8 cellular contexts compared by ENCODE assay signal in genomic region chr16:391885-392335, GRCh38. TPM values are rescaled to one million over a fixed set of nuclear protein-coding genes. Genes with fewer than 3 reads are reported as not detected.
A peak's percentile ranks its signal among the peaks of the same experiment; 100 is the strongest.
DNase-seq lines count a peak whose midpoint lies in the region; ATAC-seq and TF ChIP-seq lines count a peak whose summit lies in the region.

No MANE protein-coding gene starts in this region.

- DNase-seq in AG20443 (ENCODE audit: low spot score) (peak; percentile 71), HAP-1 (ENCODE audit: low spot score in 2 of 2) (peak; percentile 29 to 83), PC-3 (peak; percentile 63), fibroblast of mammary gland (ENCODE audit: low read depth) (peak; percentile 92), trophoblast cell (peak; percentile 92 to 96), uterus (peak in 1 of 2 donors; percentile 58)
- DNase-seq in activated T-cell treated with anti-CD3 and anti-CD28 coated beads, Interleukin-2, amount 50 U/mL, for 1 hour = peak; percentile 85

- H2AK5ac ChIP-seq in trophoblast cell (ENCODE audit: low read length) = no peak overlapping the region

- no peak overlapping the region for H4K8ac ChIP-seq in trophoblast cell (ENCODE audit: low read depth, low read length)

- H3K9me2 ChIP-seq in PC-3 (replicated peaks; ENCODE audit: low read length) = no peaks in the 10 kb centered on the region

- H2BK120ac ChIP-seq in trophoblast cell (ENCODE audit: insufficient read depth, low read length, poor library complexity) = no peak overlapping the region

- no peak overlapping the region for H2BK5ac ChIP-seq in trophoblast cell (ENCODE audit: low read depth, low read length, poor library complexity)

- H2AFZ ChIP-seq in PC-3 (ENCODE audit: low read length) (no peak overlapping the region), trophoblast cell (ENCODE audit: insufficient read depth, low read length, poor library complexity) (no peak overlapping the region)

- H3K9ac ChIP-seq in PC-3 (ENCODE audit: low read length) (no peak overlapping the region), trophoblast cell (ENCODE audit: low read length) (no peak overlapping the region)

- in situ Hi-C loops in HAP-1 (cut with MboI; ENCODE audit: low sequenced_read_pairs) = no loop called here

- H3K4me2 ChIP-seq in PC-3 (ENCODE audit: low read length) (no peak overlapping the region), trophoblast cell (ENCODE audit: low read length) (no peak overlapping the region)

- H3K4me3 ChIP-seq in HAP-1 (no peak overlapping the region), PC-3 (ENCODE audit: low read length) (no peak overlapping the region), fibroblast of mammary gland (ENCODE audit: control insufficient read depth, low read depth, low read length) (no peak overlapping the region), trophoblast cell (ENCODE audit: low read depth, low read length) (no peak overlapping the region), uterus (no peak overlapping the region)

- H3K4me1 ChIP-seq in HAP-1 (peaks cover 15% of the 10 kb centered on the region), PC-3 (ENCODE audit: insufficient read depth, low read length) (no peaks in the 10 kb centered on the region; the same call in 1 of the 2 replicates), trophoblast cell (ENCODE audit: control insufficient read depth in 1 of 2, insufficient read depth in 2 of 2, low read length in 2 of 2) (peaks cover 2 to 3% of the 10 kb centered on the region in 2 experiments), uterus (no peaks in the 10 kb centered on the region)

- H3K23ac ChIP-seq in trophoblast cell (ENCODE audit: low read length) = no peak overlapping the region

- H4K20me1 ChIP-seq in PC-3 (ENCODE audit: low read length) = no peaks in the 10 kb centered on the region

- no peak overlapping the region for H4K12ac ChIP-seq in trophoblast cell (ENCODE audit: low read depth, low read length)

- intact Hi-C loops in PC-3 (cut with micrococcal nuclease) (no loop called here), uterus (cut with DNase I; ENCODE audit: low total_unique reads) (no loop called here)

- H3K14ac ChIP-seq in trophoblast cell (ENCODE audit: low read length) = no peak overlapping the region

- no peak overlapping the region for H4K91ac ChIP-seq in trophoblast cell (ENCODE audit: low read depth, low read length)

- no peak for TF ChIP-seq POLR2A in uterus (IDR thresholded peaks at IDR 0.05)

- H3K27ac ChIP-seq in PC-3 (ENCODE audit: low read length) (no peak overlapping the region), trophoblast cell (ENCODE audit: low read depth, low read length) (no peak overlapping the region), uterus (no peak overlapping the region)

- BruUV-seq in PC-3 (replicated peaks; lab: Mats Ljungman, UMichigan) = no TSS peak

- no peak overlapping the region for H3K4ac ChIP-seq in trophoblast cell (ENCODE audit: low read depth, low read length)

- H3K27me3 ChIP-seq in HAP-1 (ENCODE audit: low read depth) (no peaks in the 10 kb centered on the region), PC-3 (ENCODE audit: low read length) (no peaks in the 10 kb centered on the region), trophoblast cell (ENCODE audit: insufficient read depth, low read length) (no peaks in the 10 kb centered on the region), uterus (no peaks in the 10 kb centered on the region)

- ATAC-seq in PC-3 (peak; percentile 46), HG03095 (IDR thresholded peaks at IDR 0.05; ENCODE audit: unreplicated experiment) (no peak)

- H3F3A ChIP-seq in PC-3 (ENCODE audit: low read length, unreplicated experiment) = no peaks in the 10 kb centered on the region

- H3K9me3 ChIP-seq in HAP-1 (peaks cover 4% of the 10 kb centered on the region; the same call in 1 of the 2 replicates), PC-3 (ENCODE audit: low read length) (no peaks in the 10 kb centered on the region), trophoblast cell (ENCODE audit: insufficient read depth, low read depth, low read length) (peaks cover 10% of the 10 kb centered on the region), uterus (no peaks in the 10 kb centered on the region)

- H3K79me2 ChIP-seq in PC-3 (ENCODE audit: low read length) (no peaks in the 10 kb centered on the region), trophoblast cell (ENCODE audit: control insufficient read depth, insufficient read depth, low read length, poor library complexity) (no peaks in the 10 kb centered on the region)

- CTCF ChIA-PET in PC-3 (lab: Charles Lee) = interaction anchor here (0.6 kb wide), 1 partner anchor 9 kb away, joined by 4 read pairs; no protein-coding TSS in a partner anchor

- no peaks in the 10 kb centered on the region for H3K36me3 ChIP-seq in HAP-1 (replicated peaks)
- H3K36me3 ChIP-seq in PC-3 (ENCODE audit: low read depth, low read length) = no peaks in the 10 kb centered on the region
- no peaks in the 10 kb centered on the region for H3K36me3 ChIP-seq in trophoblast cell (ENCODE audit: control insufficient read depth in 1 of 2, insufficient read depth in 2 of 2, low read length in 2 of 2)
- no peaks in the 10 kb centered on the region for H3K36me3 ChIP-seq in uterus

- H3K18ac ChIP-seq in trophoblast cell (ENCODE audit: low read length) = no peak overlapping the region

- H3K79me1 ChIP-seq in trophoblast cell (ENCODE audit: low read length) = no peaks in the 10 kb centered on the region

- peak; percentile 78 for TF ChIP-seq CTCF in PC-3 (conservative IDR thresholded peaks at IDR 0.05; ENCODE audit: low read depth, low read length)
- TF ChIP-seq CTCF in fibroblast of mammary gland (conservative IDR thresholded peaks at IDR 0.05; ENCODE audit: control insufficient read depth, insufficient read depth, low read depth, low read length) = peak; percentile 94
- TF ChIP-seq CTCF in uterus (IDR thresholded peaks at IDR 0.05) = peak; percentile 16 to 59 (median 52)

- POLR2A ChIA-PET in PC-3 (lab: Charles Lee; ENCODE audit: unreplicated experiment) = no interaction called here

- no peak overlapping the region for H2BK12ac ChIP-seq in trophoblast cell (ENCODE audit: low read length)

- WGBS in trophoblast cell (ENCODE audit: extremely low coverage, insufficient coverage, insufficient read length) = no CpG with 5 or more reads among the region's 7 CpGs

RNA-seq across cellular contexts. Expression of gene NME4, which starts 5.1 kb away (rescaled TPM):
- 182 and 207 TPM in 2 replicates for total RNA-seq in PC-3 (2014; rRNA removed)
- polyA plus RNA-seq in trophoblast cell (2013) = 175 and 192 TPM in 2 replicates
- total RNA-seq in uterus = 10 to 100 TPM; 37.3 to 77.6 (median 62.2) TPM

RNA-seq across cellular contexts. Expression of gene DECR2, which starts 9.8 kb away (rescaled TPM):
- total RNA-seq in PC-3 (2014; rRNA removed) (19.8 and 22.3 TPM in 2 replicates), uterus (100 to 1,000 TPM in 1 of 4 donors, 10 to 100 TPM in 3; 10.6 to 106 (median 31.9) TPM)
- polyA plus RNA-seq in trophoblast cell (2013) = 13.6 TPM in 2 replicates

RNA-seq across cellular contexts. Expression of gene PGAP6, which starts 10.1 kb away (rescaled TPM):
- total RNA-seq in PC-3 (2014; rRNA removed) (40.8 and 56.5 TPM in 2 replicates), uterus (10 to 100 TPM; 10.6 to 36.2 (median 12.8) TPM)
- polyA plus RNA-seq in trophoblast cell (2013) = 80.1 and 80.9 TPM in 2 replicates

RNA-seq across cellular contexts. Expression of gene MRPL28, which starts 21.6 kb away (rescaled TPM):
- 154 and 206 TPM in 2 replicates for total RNA-seq in PC-3 (2014; rRNA removed)
- polyA plus RNA-seq in trophoblast cell (2013) = 61.1 and 61.4 TPM in 2 replicates
- total RNA-seq in uterus = 10 to 100 TPM; 32.4 to 97.3 (median 50.1) TPM

RNA-seq across cellular contexts. Expression of gene RAB11FIP3, which starts 33.5 kb away (rescaled TPM):
- total RNA-seq in PC-3 (2014; rRNA removed) = 12.7 and 17.9 TPM in 2 replicates
- 13.6 and 14.0 TPM in 2 replicates for polyA plus RNA-seq in trophoblast cell (2013)
- total RNA-seq in uterus = 10 to 100 TPM; 10.5 to 75.0 (median 49.4) TPM
